Comparison of ENCODE assay signal across 7 cellular contexts in genomic region chr11:118594984-118595383, GRCh38. TPM values are rescaled to one million over a fixed set of nuclear protein-coding genes. Genes with fewer than 3 reads are reported as not detected.
DNase-seq lines count a peak whose midpoint lies in the region; ATAC-seq, FAIRE-seq and TF ChIP-seq lines count a peak whose summit lies in the region.
"Not testable (repeated sequence)": the region's sequence is repeated elsewhere in the genome, so short reads cannot be mapped to it uniquely, and the experiment has no call there.

No MANE protein-coding gene starts in this region.

- intact Hi-C loops in PC-9 (cut with micrococcal nuclease; ENCODE audit: unreplicated experiment) = loop anchor here (2.0 to 10.0 kb wide), 2 partner anchors 64 to 360 kb away; partner anchors contain the start of gene UPK2
- intact Hi-C loops in pancreas (cut with DNase I) = not testable (repeated sequence)

- peaks cover 32% of the 10 kb centered on the region for H3K36me3 Mint-ChIP-seq in activated T-cell treated with anti-CD3 and anti-CD28 coated beads, Interleukin-2, amount 50 U/mL, for 4 hours (ENCODE audit: insufficient read depth)
- peaks cover 17 to 37% (median 19%) of the 10 kb centered on the region in 3 donors for H3K36me3 Mint-ChIP-seq in immature natural killer cell

- H3K9ac ChIP-seq in Loucy (ENCODE audit: low read depth, low read length, poor library complexity, severe bottlenecking) = not testable (repeated sequence)

- not testable (repeated sequence) for H3F3A ChIP-seq in Loucy (ENCODE audit: low read depth)
- H3F3A ChIP-seq in PC-9 (ENCODE audit: insufficient read depth, low read depth) = peaks cover 37% of the 10 kb centered on the region

- H3K4me1 ChIP-seq in Loucy (ENCODE audit: insufficient read depth, low read length, poor library complexity, severe bottlenecking); PC-9 (replicated peaks; ENCODE audit: insufficient read depth); pancreas: not testable (repeated sequence)

- peak; percentile 32 for TF ChIP-seq CTCF in GM10248 (IDR thresholded peaks at IDR 0.05; ENCODE audit: control extremely low read depth, extremely low read depth, low read depth, missing control alignments)
- peak; percentile 58 for TF ChIP-seq CTCF in Loucy (conservative IDR thresholded peaks at IDR 0.05; ENCODE audit: low read length)
- peak; percentile 73 for TF ChIP-seq CTCF in PC-9 (conservative IDR thresholded peaks at IDR 0.05)
- TF ChIP-seq CTCF in pancreas (IDR thresholded peaks at IDR 0.05) = peak in 1 of 4 donors; percentile 12

- 53 to 62% methylated on average over 5 of the region's 5 CpGs for WGBS in pancreas, 2 donors

- not testable (repeated sequence) for H4K20me1 ChIP-seq in Loucy (ENCODE audit: insufficient read depth, low read length, poor library complexity, severe bottlenecking)
- peaks cover 25% of the 10 kb centered on the region for H4K20me1 ChIP-seq in PC-9 (ENCODE audit: insufficient read depth)

- H3K9me3 Mint-ChIP-seq in activated T-cell treated with anti-CD3 and anti-CD28 coated beads, Interleukin-2, amount 50 U/mL, for 4 hours; immature natural killer cell: not testable (repeated sequence)

- peaks cover 82% of the 10 kb centered on the region; the same call in 1 of the 2 replicates for H3K36me3 ChIP-seq in Loucy (ENCODE audit: insufficient read depth, low read length)
- H3K36me3 ChIP-seq in PC-9 (ENCODE audit: low read depth) = peaks cover 53% of the 10 kb centered on the region
- peaks cover 0 to 97% (median 52%) of the 10 kb centered on the region in 3 donors for H3K36me3 ChIP-seq in pancreas

- FAIRE-seq in pancreas (lab: Jason Lieb, UNC) = not testable (repeated sequence)

- H3K27me3 Mint-ChIP-seq in activated T-cell treated with anti-CD3 and anti-CD28 coated beads, Interleukin-2, amount 50 U/mL, for 4 hours (ENCODE audit: low read depth); immature natural killer cell (ENCODE audit: low read depth in 3 of 3): not testable (repeated sequence)

- not testable (repeated sequence) for H2AFZ ChIP-seq in Loucy (ENCODE audit: low read length); PC-9

- POLR2A ChIA-PET in GM10248 (lab: Yijun Ruan, JAX); PC-9 (lab: Charles Lee; ENCODE audit: unreplicated experiment): not testable (repeated sequence)

- not testable (repeated sequence) for BruUV-seq in PC-9 (replicated peaks; lab: Mats Ljungman, UMichigan)

- H3K9me2 ChIP-seq in Loucy (replicated peaks; ENCODE audit: low read depth, low read length); PC-9 (ENCODE audit: insufficient read depth): not testable (repeated sequence)

- peak overlapping the region; percentile 12 to 78 (median 38) for H3K27ac Mint-ChIP-seq in immature natural killer cell

- H3K4me2 ChIP-seq in Loucy (ENCODE audit: low read depth, low read length, poor library complexity, severe bottlenecking); PC-9: not testable (repeated sequence)

- H3K27ac ChIP-seq in PC-9, pancreas: not testable (repeated sequence)

- H3K27me3 ChIP-seq in Loucy (ENCODE audit: insufficient read depth, low read length, poor library complexity, severe bottlenecking); PC-9 (ENCODE audit: insufficient read depth, low read depth); pancreas: not testable (repeated sequence)

- not testable (repeated sequence) for H3K4me3 Mint-ChIP-seq in activated T-cell treated with anti-CD3 and anti-CD28 coated beads, Interleukin-2, amount 50 U/mL, for 4 hours; immature natural killer cell

- not testable (repeated sequence) for H3K79me2 ChIP-seq in Loucy (ENCODE audit: insufficient read depth, low read length); PC-9 (ENCODE audit: low read depth)

- H3K9me3 ChIP-seq in Loucy (ENCODE audit: insufficient read depth, low read depth, low read length); PC-9 (ENCODE audit: insufficient read depth, low read depth); pancreas: not testable (repeated sequence)

- DNase-seq in GM10248 (ENCODE audit: extremely low spot score) = peak; percentile 61
- not testable (repeated sequence) for DNase-seq in PC-9; activated T-cell treated with anti-CD3 and anti-CD28 coated beads, Interleukin-2, amount 50 U/mL, for 4 hours
- DNase-seq in dermis microvascular lymphatic vessel endothelial cell (ENCODE audit: low read depth in 2 of 2) = peak; percentile 52 to 60
- peak; percentile 30 to 51 (median 32) for DNase-seq in immature natural killer cell
- DNase-seq in pancreas = peak in 1 of 6 donors; percentile 13

- peak; percentile 73 to 84 for ATAC-seq in activated T-cell treated with anti-CD3 and anti-CD28 coated beads, Interleukin-2, amount 50 U/mL, for 4 hours
- peak; percentile 17 to 68 (median 52) for ATAC-seq in pancreas

- CTCF ChIA-PET in GM10248 (lab: Yijun Ruan, JAX) (interaction anchor here (0.7 to 7.0 kb wide), 13 partner anchors 11 to 447 kb away, joined by 3 to 68 read pairs (median 4); partner anchors contain the start of genes PHLDB1 and UPK2), PC-9 (lab: Charles Lee) (interaction anchor here (1.2 kb wide), 1 partner anchor 45 kb away, joined by 3 read pairs; no protein-coding TSS in a partner anchor)

- peaks cover 15% of the 10 kb centered on the region for H3K4me1 Mint-ChIP-seq in activated T-cell treated with anti-CD3 and anti-CD28 coated beads, Interleukin-2, amount 50 U/mL, for 4 hours (ENCODE audit: low read depth)
- H3K4me1 Mint-ChIP-seq in immature natural killer cell = peaks cover 14 to 30% of the 10 kb centered on the region in 2 donors

- H3K4me3 ChIP-seq in Loucy (ENCODE audit: low read length, poor library complexity, severe bottlenecking); PC-9; pancreas: not testable (repeated sequence)

RNA-seq across cellular contexts. Expression of gene PHLDB1, which starts 12.4 kb away (rescaled TPM):
- total RNA-seq in PC-9 (2021) (122 and 125 TPM in 2 replicates), dermis microvascular lymphatic vessel endothelial cell (20.7 and 27.6 TPM in 2 replicates), pancreas (10 to 100 TPM; 29.3 to 66.6 (median 41.0) TPM)
- total RNA-seq in activated T-cell treated with anti-CD3 and anti-CD28 coated beads, Interleukin-2, amount 50 U/mL, for 4 hours = 1 to 10 TPM in 2 of 3 donors, under 1 TPM in 1; 0.90 to 1.9 (median 1.3) TPM
- polyA plus RNA-seq in immature natural killer cell (under 1 TPM in 1 of 3 donors, not detected in 2; 0.17 TPM), pancreas (100 to 1,000 TPM; 152 to 153 TPM)

RNA-seq across cellular contexts. Expression of gene ARCN1, which starts 22.8 kb away (rescaled TPM):
- 79.8 and 105 TPM in 2 replicates for total RNA-seq in PC-9 (2021)
- total RNA-seq in activated T-cell treated with anti-CD3 and anti-CD28 coated beads, Interleukin-2, amount 50 U/mL, for 4 hours = 100 to 1,000 TPM; 180 to 190 (median 183) TPM
- total RNA-seq in dermis microvascular lymphatic vessel endothelial cell = 70.3 and 70.7 TPM in 2 replicates
- 100 to 1,000 TPM in 2 of 3 donors, 10 to 100 TPM in 1; 99.9 to 164 (median 157) TPM for polyA plus RNA-seq in immature natural killer cell
- 100 to 1,000 TPM in 1 of 6 donors, 10 to 100 TPM in 5; 77.0 to 105 (median 92.6) TPM for total RNA-seq in pancreas
- polyA plus RNA-seq in pancreas = 10 to 100 TPM; 39.8 to 67.3 TPM

RNA-seq across cellular contexts. Expression of gene IFT46, which starts 29.3 kb away (rescaled TPM):
- 19.2 and 22.1 TPM in 2 replicates for total RNA-seq in PC-9 (2021)
- total RNA-seq in activated T-cell treated with anti-CD3 and anti-CD28 coated beads, Interleukin-2, amount 50 U/mL, for 4 hours = 10 to 100 TPM; 22.5 to 29.7 (median 23.2) TPM
- 13.8 and 16.6 TPM in 2 replicates for total RNA-seq in dermis microvascular lymphatic vessel endothelial cell
- polyA plus RNA-seq in immature natural killer cell = 1 to 10 TPM; 5.9 to 8.1 (median 7.4) TPM
- 10 to 100 TPM in 3 of 6 donors, 1 to 10 TPM in 3; 5.7 to 12.4 (median 9.8) TPM for total RNA-seq in pancreas
- 10 to 100 TPM; 14.4 to 28.2 TPM for polyA plus RNA-seq in pancreas
